In genomic region chr4:105139646-105140045, GRCh38 we compare ENCODE assay signal across 24 cellular contexts.
"Had no signal": no experiment of that assay in that cellular context is flagged by ENCODE, and none has a peak within 500 bp of the region (broad histone marks: within the 10 kb centered on the region; RNA-seq: fewer than 3 reads in every experiment).

No MANE protein-coding gene starts in this region.

- DNase-seq: activated CD8-positive, alpha-beta memory T cell treated with anti-CD3 and anti-CD28 coated beads for 24 hours; activated CD8-positive, alpha-beta memory T cell treated with anti-CD3 and anti-CD28 coated beads, Interleukin-2, amount 50 U/mL, for 4 hours; activated naive CD4-positive, alpha-beta T cell treated with Interleukin-2 at 50 U/mL for 16 hours; activated naive CD8-positive, alpha-beta T cell treated with anti-CD3 and anti-CD28 coated beads for 36 hours; activated T-cell treated with anti-CD3 and anti-CD28 coated beads, Interleukin-2, amount 50 U/mL, for 4 hours; amygdala; cerebellar nuclear complex; cortex of kidney; endodermal cell; heart left ventricle; left colon; mesenchymal stem cell; right cardiac atrium; stimulated activated CD4-positive, alpha-beta T cell treated with anti-CD3 and anti-CD28 coated beads, Interleukin-1b, Interleukin-23, amount 100 ng/mL, for 48 hours; substantia nigra; T-cell; T-helper 9 cell had no signal

- H3K9ac ChIP-seq: parathyroid adenoma had no signal

- H3K79me2 ChIP-seq: parathyroid adenoma had no signal

- FAIRE-seq: bronchial epithelial cell, islet of Langerhans had no signal

- H2AFZ ChIP-seq: parathyroid adenoma had no signal

- H3K4me1 ChIP-seq: parathyroid adenoma had no signal

- H3K9me3 ChIP-seq: heart left ventricle, tibial nerve had no signal

- H3K27ac ChIP-seq: epithelial cell of prostate, heart left ventricle, parathyroid adenoma, skin epidermis, tibial nerve had no signal

- H3K36me3 ChIP-seq: heart left ventricle, tibial nerve had no signal

- H3K27me3 ChIP-seq: heart left ventricle, tibial nerve had no signal

- ATAC-seq: activated T-cell treated with anti-CD3 and anti-CD28 coated beads, Interleukin-2, amount 50 U/mL, for 4 hours; heart left ventricle; left colon; right cardiac atrium; T-cell; WTC11 had no signal

- H3K4me3 ChIP-seq: heart left ventricle, skin epidermis, tibial nerve had no signal
